8 cellular contexts compared by ENCODE assay signal in genomic region chr16:2968738-2969544, GRCh38.
A peak's percentile ranks its signal among the peaks of the same experiment; 100 is the strongest.
DNase-seq lines count a peak whose midpoint lies in the region; ATAC-seq and TF ChIP-seq lines count a peak whose summit lies in the region.

PAQR4 (plus strand) TSS chr16:2969348; CDS start chr16:2969675, 327 bp downstream.

- peak; percentile 91 to 99 (median 93) for DNase-seq in NCI-H1417 (lab: John Stamatoyannopoulos, UW)
- no peak for DNase-seq in NCI-H1417 treated with DMSO at 0.1 percent for 48 hours (lab: John Stamatoyannopoulos, UW)
- peak; percentile 82 for DNase-seq in NCI-H2029 (lab: John Stamatoyannopoulos, UW)
- DNase-seq in T1000 (lab: John Stamatoyannopoulos, UW): peak; percentile 84
- DNase-seq in astrocyte of the spinal cord (ENCODE audit: low read depth, low spot score): peak; percentile 85
- peak; percentile 81 to 88 for DNase-seq in hippocampal formation (lab: John Stamatoyannopoulos, UW)
- peak; percentile 46 for DNase-seq in retinal pigment epithelial cell (ENCODE audit: low read depth)

- ATAC-seq in HG02943 (IDR thresholded peaks at IDR 0.05; ENCODE audit: low read depth, unreplicated experiment): peak; percentile 64

- peak within 1 kb of the TSS; percentile 47 for H3K4me3 ChIP-seq in astrocyte of the spinal cord (ENCODE audit: low read depth, low read length)
- H3K4me3 ChIP-seq in retinal pigment epithelial cell (ENCODE audit: low read length): peak within 1 kb of the TSS; percentile 65

- in situ Hi-C loops in astrocyte of the spinal cord (cut with HindIII; ENCODE audit: low sequenced_read_pairs): no loop called here

- TF ChIP-seq CTCF in astrocyte of the spinal cord (IDR thresholded peaks at IDR 0.05; ENCODE audit: low read depth, low read length): no peak
- no peak for TF ChIP-seq CTCF in retinal pigment epithelial cell (conservative IDR thresholded peaks at IDR 0.05; ENCODE audit: low read depth, low read length)
